20 cellular contexts compared by ENCODE assay signal in the genomic region with DNA sequence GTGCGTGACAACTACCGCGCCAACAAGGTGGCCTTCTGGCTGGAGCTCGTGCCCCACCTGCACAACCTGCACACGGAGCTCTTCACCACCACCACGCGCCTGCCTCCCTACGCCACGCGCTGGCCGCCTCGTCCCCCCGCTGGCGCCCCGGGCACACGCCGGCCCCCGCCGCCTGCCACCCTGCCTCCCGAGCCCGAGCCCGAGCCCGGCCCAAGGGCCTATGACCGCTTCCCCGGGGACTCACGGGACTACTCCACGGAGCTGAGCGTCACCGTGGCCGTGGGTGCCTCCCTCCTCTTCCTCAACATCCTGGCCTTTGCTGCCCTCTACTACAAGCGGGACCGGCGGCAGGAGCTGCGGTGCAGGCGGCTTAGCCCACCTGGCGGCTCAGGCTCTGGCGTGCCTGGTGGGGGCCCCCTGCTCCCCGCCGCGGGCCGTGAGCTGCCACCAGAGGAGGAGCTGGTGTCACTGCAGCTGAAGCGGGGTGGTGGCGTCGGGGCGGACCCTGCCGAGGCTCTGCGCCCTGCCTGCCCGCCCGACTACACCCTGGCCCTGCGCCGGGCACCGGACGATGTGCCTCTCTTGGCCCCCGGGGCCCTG. TPM values are rescaled to one million over a fixed set of nuclear protein-coding genes. Genes with fewer than 3 reads are reported as not detected.
DNase-seq lines count a peak whose midpoint lies in the region; ATAC-seq, FAIRE-seq and TF ChIP-seq lines count a peak whose summit lies in the region.
"Had no signal": no experiment of that assay in that cellular context is flagged by ENCODE, and none has a peak within 500 bp of the region (broad histone marks: within the 10 kb centered on the region; RNA-seq: fewer than 3 reads in every experiment).

No MANE protein-coding gene starts in this region.

- no peak overlapping the region for H4K5ac ChIP-seq in H1 (ENCODE audit: insufficient read length, low read depth, low read length)

- no peaks in the 10 kb centered on the region for H3K36me3 ChIP-seq in breast epithelium
- no peaks in the 10 kb centered on the region for H3K36me3 ChIP-seq in GM23338 (ENCODE audit: insufficient read depth)
- H3K36me3 ChIP-seq in H1 (ENCODE audit: control insufficient read depth in 2 of 4, insufficient read depth in 4 of 4, low read length in 3 of 4): peaks cover 0 to 25% (median 9%) of the 10 kb centered on the region in 4 experiments; a peak in 6 of 8 replicates

- H2BK12ac ChIP-seq in H1 (ENCODE audit: low read depth, low read length): no peak overlapping the region

- no peaks in the 10 kb centered on the region; the same call in 1 of the 2 replicates for H4K20me1 ChIP-seq in GM23338 (replicated peaks; ENCODE audit: insufficient read depth)
- H4K20me1 ChIP-seq in H1 (replicated peaks in 1 of 2; ENCODE audit: control insufficient read depth in 1 of 2, insufficient read depth in 2 of 2, low read length in 2 of 2): peaks cover 2 to 5% of the 10 kb centered on the region in 2 experiments

- H3K4me1 Mint-ChIP-seq in MCF 10A (ENCODE audit: insufficient read depth, unreplicated experiment) (peaks cover 5% of the 10 kb centered on the region), GM23338 (peaks cover 39% of the 10 kb centered on the region)
- H3K4me1 Mint-ChIP-seq in stimulated activated memory B cell treated with anti-CD40 and anti-IgM and Interleukin-4, amounts not matched to agents 10 μg/mL and 1 μg/mL and 100 μg/mL, for 72 hours: no peaks in the 10 kb centered on the region
- no peaks in the 10 kb centered on the region for H3K4me1 Mint-ChIP-seq in activated CD4-positive, alpha-beta memory T cell treated with anti-CD3 and anti-CD28 coated beads for 36 hours (ENCODE audit: low read depth)

- H3K56ac ChIP-seq in H1 (replicated peaks; ENCODE audit: insufficient read length, low read depth, low read length): no peak overlapping the region

- H3K27ac Mint-ChIP-seq in MCF 10A (ENCODE audit: low read depth, unreplicated experiment): peak overlapping the region; percentile 17
- H3K27ac Mint-ChIP-seq in GM23338: no peak overlapping the region
- no peak overlapping the region for H3K27ac Mint-ChIP-seq in stimulated activated memory B cell treated with anti-CD40 and anti-IgM and Interleukin-4, amounts not matched to agents 10 μg/mL and 1 μg/mL and 100 μg/mL, for 72 hours
- no peak overlapping the region for H3K27ac Mint-ChIP-seq in activated CD4-positive, alpha-beta memory T cell treated with anti-CD3 and anti-CD28 coated beads for 36 hours
- H3K27ac Mint-ChIP-seq: CD4-positive, alpha-beta T cell had no signal

- ATAC-seq in GM23338: peak; percentile 8; the same call in 2 of the 3 replicates
- ATAC-seq in stimulated activated memory B cell treated with anti-CD40 and anti-IgM and Interleukin-4, amounts not matched to agents 10 μg/mL and 1 μg/mL and 100 μg/mL, for 72 hours: peak; percentile 39

- no peak overlapping the region for H3K4me2 ChIP-seq in GM23338
- no peak overlapping the region for H3K4me2 ChIP-seq in H1 (ENCODE audit: insufficient read depth in 1 of 2, low read depth in 2 of 2, low read length in 2 of 2)
- H3K4me2 ChIP-seq: A549 had no signal

- no peak overlapping the region for H2AK5ac ChIP-seq in H1 (ENCODE audit: low read depth, low read length)

- H2AFZ ChIP-seq in GM23338 (no peak overlapping the region), H1 (ENCODE audit: low read length) (no peak overlapping the region)

- H2BK120ac ChIP-seq in H1 (replicated peaks; ENCODE audit: low read depth, low read length): no peak overlapping the region

- H3K23me2 ChIP-seq in H1 (ENCODE audit: low read depth, low read length): peaks cover 2% of the 10 kb centered on the region; the same call in 1 of the 2 replicates

- H3K27me3 Mint-ChIP-seq in MCF 10A (ENCODE audit: insufficient read depth, unreplicated experiment) (no peaks in the 10 kb centered on the region), GM23338 (ENCODE audit: insufficient read depth, low read depth, poor library complexity) (peaks cover 11% of the 10 kb centered on the region)
- H3K27me3 Mint-ChIP-seq in stimulated activated memory B cell treated with anti-CD40 and anti-IgM and Interleukin-4, amounts not matched to agents 10 μg/mL and 1 μg/mL and 100 μg/mL, for 72 hours: peaks cover 18% of the 10 kb centered on the region
- H3K27me3 Mint-ChIP-seq in activated CD4-positive, alpha-beta memory T cell treated with anti-CD3 and anti-CD28 coated beads for 36 hours: no peaks in the 10 kb centered on the region
- H3K27me3 Mint-ChIP-seq: CD4-positive, alpha-beta T cell had no signal

- H3K4me1 ChIP-seq in breast epithelium (no peaks in the 10 kb centered on the region), GM23338 (ENCODE audit: insufficient read depth) (no peaks in the 10 kb centered on the region), H1 (replicated peaks in 1 of 4; ENCODE audit: control insufficient read depth in 3 of 4, insufficient read depth in 4 of 4, low read length in 3 of 4) (peaks cover 0 to 15% (median 6%) of the 10 kb centered on the region in 4 experiments; a peak in 5 of 7 replicates)
- H3K4me1 ChIP-seq: Caco-2 had no signal

- H3K18ac ChIP-seq in H1 (ENCODE audit: extremely low read depth, low read length): no peak overlapping the region

- H3K4me3 Mint-ChIP-seq in MCF 10A (ENCODE audit: unreplicated experiment) (no peak overlapping the region), GM23338 (no peak overlapping the region)
- no peak overlapping the region for H3K4me3 Mint-ChIP-seq in stimulated activated memory B cell treated with anti-CD40 and anti-IgM and Interleukin-4, amounts not matched to agents 10 μg/mL and 1 μg/mL and 100 μg/mL, for 72 hours
- no peak overlapping the region for H3K4me3 Mint-ChIP-seq in activated CD4-positive, alpha-beta memory T cell treated with anti-CD3 and anti-CD28 coated beads for 36 hours
- H3K4me3 Mint-ChIP-seq: CD4-positive, alpha-beta T cell; H9 had no signal

- no TSS peak for BruUV-seq in MCF 10A (replicated peaks; lab: Mats Ljungman, UMichigan)

- no peak for DNase-seq in MCF 10A (ENCODE audit: unreplicated experiment)
- no peak for DNase-seq in breast epithelium (ENCODE audit: low spot score in 2 of 2)
- DNase-seq in GM23338 (ENCODE audit: low spot score): no peak
- no peak for DNase-seq in H1 (ENCODE audit: low read depth in 1 of 2, low spot score in 2 of 2)
- no peak for DNase-seq in NCI-H1694 treated with DMSO at 0.1 percent for 48 hours (lab: John Stamatoyannopoulos, UW)
- DNase-seq in activated CD4-positive, alpha-beta memory T cell treated with anti-CD3 and anti-CD28 coated beads for 36 hours: no peak
- DNase-seq: AML-193; Caco-2; CD4-positive, alpha-beta T cell; GDM1; GOT3; H9 had no signal

- H2BK15ac ChIP-seq in H1 (ENCODE audit: low read length): no peak overlapping the region

- H3F3A ChIP-seq in GM23338 (replicated peaks; ENCODE audit: low read depth): no peaks in the 10 kb centered on the region

- no peak for FAIRE-seq in H1 (lab: Jason Lieb, UNC)
- FAIRE-seq: A549, D721Med, GM12892, HTR-8/SVneo had no signal

- H3K23ac ChIP-seq in H1 (ENCODE audit: insufficient read length): no peak overlapping the region

- no peak overlapping the region for H3K27ac ChIP-seq in breast epithelium
- no peak overlapping the region for H3K27ac ChIP-seq in GM23338 (ENCODE audit: low read depth)
- no peak overlapping the region for H3K27ac ChIP-seq in H1 (ENCODE audit: low read depth, low read length)
- H3K27ac ChIP-seq: 22Rv1, A549, C4-2B had no signal

- no peaks in the 10 kb centered on the region for H3K9me3 Mint-ChIP-seq in MCF 10A (ENCODE audit: unreplicated experiment)
- no peaks in the 10 kb centered on the region for H3K9me3 Mint-ChIP-seq in GM23338
- H3K9me3 Mint-ChIP-seq in stimulated activated memory B cell treated with anti-CD40 and anti-IgM and Interleukin-4, amounts not matched to agents 10 μg/mL and 1 μg/mL and 100 μg/mL, for 72 hours: no peaks in the 10 kb centered on the region
- no peaks in the 10 kb centered on the region for H3K9me3 Mint-ChIP-seq in activated CD4-positive, alpha-beta memory T cell treated with anti-CD3 and anti-CD28 coated beads for 36 hours
- H3K9me3 Mint-ChIP-seq: CD4-positive, alpha-beta T cell; H9 had no signal

- H3K14ac ChIP-seq in H1 (ENCODE audit: insufficient read length): no peak overlapping the region

- H2BK5ac ChIP-seq in H1 (ENCODE audit: low read depth, low read length): no peak overlapping the region

- TF ChIP-seq POLR2A in breast epithelium (IDR thresholded peaks at IDR 0.05) (no peak), H1 (IDR thresholded peaks at IDR 0.05; ENCODE audit: control extremely low read depth in 1 of 2, low read depth in 2 of 2, low read length in 2 of 2) (no peak)

- POLR2A ChIA-PET in MCF 10A (lab: Yijun Ruan, JAX) (no interaction called here), H1 (lab: Charles Lee; ENCODE audit: partially characterized antibody) (interaction anchor here (1.1 to 2.8 kb wide), 6 partner anchors 8 to 133 kb away, joined by 3 to 14 read pairs (median 4); partner anchors contain the start of genes NLGN2, SPEM2 and TMEM102)
- POLR2A ChIA-PET in activated CD4-positive, alpha-beta memory T cell treated with anti-CD3 and anti-CD28 coated beads for 36 hours (lab: Charles Lee): no interaction called here

- H3K9ac ChIP-seq in H1 (replicated peaks in 1 of 4; ENCODE audit: extremely low read depth in 1 of 4, low read depth in 3 of 4, low read length in 3 of 4): no peak overlapping the region

- TF ChIP-seq EP300 in H1 (IDR thresholded peaks at IDR 0.05; ENCODE audit: borderline replicate concordance in 1 of 2, low read depth in 2 of 2, low read length in 2 of 2): no peak

- CTCF ChIA-PET in MCF 10A (lab: Yijun Ruan, JAX): no interaction called here
- CTCF ChIA-PET in H1 (lab: Charles Lee; ENCODE audit: partially characterized antibody): interaction anchor here (1.0 to 1.4 kb wide), 2 partner anchors 38 to 144 kb away, joined by 3 to 5 read pairs; partner anchors contain the start of gene SENP3
- CTCF ChIA-PET in activated CD4-positive, alpha-beta memory T cell treated with anti-CD3 and anti-CD28 coated beads for 36 hours (lab: Charles Lee): interaction anchor here (0.8 kb wide), 1 partner anchor 121 kb away, joined by 3 read pairs; no protein-coding TSS in a partner anchor

- H3K79me1 ChIP-seq in H1 (ENCODE audit: low read depth, low read length): no peaks in the 10 kb centered on the region

- H3K9me3 ChIP-seq in breast epithelium (no peaks in the 10 kb centered on the region), H1 (ENCODE audit: insufficient read depth in 2 of 2, low read depth in 1 of 2, low read length in 1 of 2) (no peaks in the 10 kb centered on the region)
- H3K9me3 ChIP-seq: A549, Caco-2 had no signal

- H3K4me3 ChIP-seq in breast epithelium (no peak overlapping the region), GM23338 (no peak overlapping the region), H1 (ENCODE audit: extremely low read depth in 1 of 4, insufficient read depth in 2 of 4, low read depth in 3 of 4, low read length in 4 of 4) (no peak overlapping the region)
- H3K4me3 ChIP-seq: A549 had no signal

- no peaks in the 10 kb centered on the region for H3K9me2 ChIP-seq in GM23338 (ENCODE audit: insufficient read depth)

- H3K79me2 ChIP-seq in GM23338 (replicated peaks; ENCODE audit: insufficient read depth): no peaks in the 10 kb centered on the region
- no peaks in the 10 kb centered on the region for H3K79me2 ChIP-seq in H1 (ENCODE audit: control insufficient read depth in 1 of 2, insufficient read depth in 2 of 2, low read length in 2 of 2)

- H3K4ac ChIP-seq in H1 (replicated peaks; ENCODE audit: insufficient read length, low read depth, low read length): no peak overlapping the region

- H3K27me3 ChIP-seq in breast epithelium (no peaks in the 10 kb centered on the region), GM23338 (ENCODE audit: insufficient read depth) (no peaks in the 10 kb centered on the region), H1 (replicated peaks in 1 of 4; ENCODE audit: control insufficient read depth in 3 of 4, extremely low read depth in 1 of 4, insufficient read depth in 3 of 4, low read length in 3 of 4) (no peaks in the 10 kb centered on the region)

- H3K36me3 Mint-ChIP-seq in MCF 10A (ENCODE audit: insufficient read depth, unreplicated experiment) (no peaks in the 10 kb centered on the region), GM23338 (ENCODE audit: low read depth) (peaks cover 17% of the 10 kb centered on the region)
- H3K36me3 Mint-ChIP-seq in stimulated activated memory B cell treated with anti-CD40 and anti-IgM and Interleukin-4, amounts not matched to agents 10 μg/mL and 1 μg/mL and 100 μg/mL, for 72 hours: no peaks in the 10 kb centered on the region
- H3K36me3 Mint-ChIP-seq in activated CD4-positive, alpha-beta memory T cell treated with anti-CD3 and anti-CD28 coated beads for 36 hours: no peaks in the 10 kb centered on the region

- TF ChIP-seq CTCF in MCF 10A (IDR thresholded peaks at IDR 0.05; ENCODE audit: unreplicated experiment) (no peak), breast epithelium (IDR thresholded peaks at IDR 0.05) (no peak), GM23338 (conservative IDR thresholded peaks at IDR 0.05; ENCODE audit: low read depth in 2 of 2) (0 out of 4 replicates have a peak, but pooled peaks of 1 of the 2 experiments have one; percentile 4), H1 (IDR thresholded peaks at IDR 0.05; ENCODE audit: control extremely low read depth in 1 of 3, insufficient read depth in 1 of 3, low read depth in 1 of 3, low read length in 3 of 3) (no peak)

- TF ChIP-seq RAD21 in H1 (IDR thresholded peaks at IDR 0.05 in 1 of 2, conservative IDR thresholded peaks at IDR 0.05 in 1 of 2; ENCODE audit: low read depth in 2 of 2, low read length in 2 of 2): no peak

- H2BK20ac ChIP-seq in H1 (ENCODE audit: low read length): no peak overlapping the region

- H4K8ac ChIP-seq in H1 (ENCODE audit: extremely low read depth, insufficient read depth, low read length): peak overlapping the region; percentile 60; the same call in 1 of the 2 replicates

- intact Hi-C loops in MCF 10A (cut with micrococcal nuclease): no loop called here
- intact Hi-C loops in breast epithelium (cut with DNase I; ENCODE audit: low total_unique reads): no loop called here
- intact Hi-C loops in activated CD4-positive, alpha-beta memory T cell treated with anti-CD3 and anti-CD28 coated beads for 36 hours (cut with micrococcal nuclease): no loop called here

- no peak overlapping the region for H4K91ac ChIP-seq in H1 (replicated peaks; ENCODE audit: insufficient read length, low read length)

- WGBS in H1 (ENCODE audit: extremely low coverage in 1 of 2, insufficient coverage in 1 of 2, insufficient read length in 1 of 2, insufficient replicate concordance in 2 of 2, low coverage in 1 of 2, low lambda C conversion rate in 2 of 2, missing lambda C conversion rate in 1 of 2), 2 experiments: 93% methylated on average over 34 of the region's 54 CpGs; no CpG with 5 or more reads in 1 of the 2 experiments

RNA-seq across cellular contexts. Expression of gene SPEM1, which starts 3.0 kb away (rescaled TPM):
- total RNA-seq in MCF 10A (2022) (not detected in 2 replicates), breast epithelium (not detected)
- not detected in 2 replicates for total RNA-seq in GM23338 (2014; rRNA removed; shearing (Covaris generic))
- polyA plus RNA-seq in GM23338 (2016; fragmentation: Nextera tagmentation; extraction: Ambion mirVana) (not detected in 2 replicates), H1 (2011; rRNA removed) (0.09 TPM in 1 of 2 replicates, not detected in the other)
- not detected in 2 replicates for total RNA-seq in H1 (2021; fragmentation: NEBNext Ultra II Directional; extraction: Animal tissue kit (Norgen Biotek cat#: 25700))
- not detected for polyA plus RNA-seq in H1 (2011; cell fraction: cytosol; rRNA removed)
- polyA plus RNA-seq in H1 (2011; cell fraction: nucleus; rRNA removed): 0.90 TPM
- 0.27 TPM in 1 of 4 replicates, not detected in the others for polyA plus RNA-seq in H1 (2012, experiment 1 of 2)
- polyA plus RNA-seq in H1 (2012, experiment 2 of 2): not detected
- polyA plus RNA-seq in H1 (2013, experiment 1 of 2): 0.06 TPM
- 0.06 TPM for polyA plus RNA-seq in H1 (2013, experiment 2 of 2)
- not detected in 2 replicates for polyA minus RNA-seq in H1 (2011; rRNA and poly(A)+ RNA removed)
- polyA minus RNA-seq in H1 (2011; cell fraction: cytosol; rRNA and poly(A)+ RNA removed): not detected
- polyA minus RNA-seq in H1 (2011; cell fraction: nucleus; rRNA and poly(A)+ RNA removed): not detected
- not detected for total RNA-seq in activated CD4-positive, alpha-beta memory T cell treated with anti-CD3 and anti-CD28 coated beads for 36 hours
- total RNA-seq: CD4-positive, alpha-beta T cell had no signal
- polyA plus RNA-seq: BJ had no signal

RNA-seq across cellular contexts. Expression of gene SPEM2, which starts 8.3 kb away (rescaled TPM):
- total RNA-seq in MCF 10A (2022): not detected in 2 replicates
- total RNA-seq in breast epithelium: not detected
- not detected in 2 replicates for total RNA-seq in GM23338 (2014; rRNA removed; shearing (Covaris generic))
- not detected in 2 replicates for polyA plus RNA-seq in GM23338 (2016; fragmentation: Nextera tagmentation; extraction: Ambion mirVana)
- not detected in 2 replicates for total RNA-seq in H1 (2021; fragmentation: NEBNext Ultra II Directional; extraction: Animal tissue kit (Norgen Biotek cat#: 25700))
- polyA plus RNA-seq in H1 (2011; rRNA removed): 0.03 and 0.17 TPM in 2 replicates
- 0.08 TPM for polyA plus RNA-seq in H1 (2011; cell fraction: cytosol; rRNA removed)
- 0.50 TPM for polyA plus RNA-seq in H1 (2011; cell fraction: nucleus; rRNA removed)
- 0.22 TPM in 1 of 4 replicates, not detected in the others for polyA plus RNA-seq in H1 (2012, experiment 1 of 2)
- polyA plus RNA-seq in H1 (2012, experiment 2 of 2): not detected
- 0.02 TPM for polyA plus RNA-seq in H1 (2013, experiment 1 of 2)
- polyA plus RNA-seq in H1 (2013, experiment 2 of 2): 0.07 TPM
- not detected in 2 replicates for polyA minus RNA-seq in H1 (2011; rRNA and poly(A)+ RNA removed)
- not detected for polyA minus RNA-seq in H1 (2011; cell fraction: cytosol; rRNA and poly(A)+ RNA removed)
- not detected for polyA minus RNA-seq in H1 (2011; cell fraction: nucleus; rRNA and poly(A)+ RNA removed)
- total RNA-seq in activated CD4-positive, alpha-beta memory T cell treated with anti-CD3 and anti-CD28 coated beads for 36 hours: not detected
- total RNA-seq: Caco-2; CD4-positive, alpha-beta T cell; H9 had no signal
- polyA plus RNA-seq: A549, BJ had no signal

RNA-seq across cellular contexts. Expression of gene NLGN2, which starts 9.5 kb away (rescaled TPM):
- total RNA-seq in MCF 10A (2022) (6.7 and 9.0 TPM in 2 replicates), breast epithelium (10 to 100 TPM in 1 of 3 donors, 1 to 10 TPM in 2; 6.7 to 13.1 (median 8.3) TPM)
- total RNA-seq in GM23338 (2014; rRNA removed; shearing (Covaris generic)): 26.8 and 38.7 TPM in 2 replicates
- polyA plus RNA-seq in GM23338 (2016; fragmentation: Nextera tagmentation; extraction: Ambion mirVana) (14.4 TPM in 2 replicates), H1 (2011; rRNA removed) (21.2 and 45.6 TPM in 2 replicates)
- 62.6 and 62.8 TPM in 2 replicates for total RNA-seq in H1 (2021; fragmentation: NEBNext Ultra II Directional; extraction: Animal tissue kit (Norgen Biotek cat#: 25700))
- 28.1 TPM for polyA plus RNA-seq in H1 (2011; cell fraction: cytosol; rRNA removed)
- 194 TPM for polyA plus RNA-seq in H1 (2011; cell fraction: nucleus; rRNA removed)
- 60.9 to 78.3 TPM (median 69.0 TPM) in 4 replicates for polyA plus RNA-seq in H1 (2012, experiment 1 of 2)
- 43.8 TPM for polyA plus RNA-seq in H1 (2012, experiment 2 of 2)
- 48.9 TPM for polyA plus RNA-seq in H1 (2013, experiment 1 of 2)
- polyA plus RNA-seq in H1 (2013, experiment 2 of 2): 47.1 TPM
- polyA minus RNA-seq in H1 (2011; rRNA and poly(A)+ RNA removed): 8.9 and 14.3 TPM in 2 replicates
- 18.4 TPM for polyA minus RNA-seq in H1 (2011; cell fraction: cytosol; rRNA and poly(A)+ RNA removed)
- polyA minus RNA-seq in H1 (2011; cell fraction: nucleus; rRNA and poly(A)+ RNA removed): 22.7 TPM
- total RNA-seq in activated CD4-positive, alpha-beta memory T cell treated with anti-CD3 and anti-CD28 coated beads for 36 hours: 1 to 10 TPM; 9.0 to 9.9 TPM

RNA-seq across cellular contexts. Expression of gene SPEM3, which starts 11.5 kb away (rescaled TPM):
- total RNA-seq in MCF 10A (2022) (not detected in 2 replicates), breast epithelium (not detected)
- not detected in 2 replicates for total RNA-seq in GM23338 (2014; rRNA removed; shearing (Covaris generic))
- polyA plus RNA-seq in GM23338 (2016; fragmentation: Nextera tagmentation; extraction: Ambion mirVana) (not detected in 2 replicates), H1 (2011; rRNA removed) (0.02 TPM in 1 of 2 replicates, not detected in the other)
- not detected in 2 replicates for total RNA-seq in H1 (2021; fragmentation: NEBNext Ultra II Directional; extraction: Animal tissue kit (Norgen Biotek cat#: 25700))
- polyA plus RNA-seq in H1 (2011; cell fraction: cytosol; rRNA removed): not detected
- 0.03 TPM for polyA plus RNA-seq in H1 (2011; cell fraction: nucleus; rRNA removed)
- 0.04 TPM in 2 of 4 replicates, not detected in the others for polyA plus RNA-seq in H1 (2012, experiment 1 of 2)
- polyA plus RNA-seq in H1 (2012, experiment 2 of 2): not detected
- polyA plus RNA-seq in H1 (2013, experiment 1 of 2): not detected
- polyA plus RNA-seq in H1 (2013, experiment 2 of 2): not detected
- polyA minus RNA-seq in H1 (2011; rRNA and poly(A)+ RNA removed): not detected in 2 replicates
- not detected for polyA minus RNA-seq in H1 (2011; cell fraction: cytosol; rRNA and poly(A)+ RNA removed)
- polyA minus RNA-seq in H1 (2011; cell fraction: nucleus; rRNA and poly(A)+ RNA removed): not detected
- not detected for total RNA-seq in activated CD4-positive, alpha-beta memory T cell treated with anti-CD3 and anti-CD28 coated beads for 36 hours
- total RNA-seq: Caco-2; CD4-positive, alpha-beta T cell; H9 had no signal
- polyA plus RNA-seq: A549, BJ had no signal

RNA-seq across cellular contexts. Expression of gene TMEM256, which starts 13.3 kb away (rescaled TPM):
- total RNA-seq in MCF 10A (2022): 35.2 and 42.9 TPM in 2 replicates
- 100 to 1,000 TPM in 1 of 3 donors, 10 to 100 TPM in 2; 77.6 to 113 (median 92.3) TPM for total RNA-seq in breast epithelium
- 127 and 138 TPM in 2 replicates for total RNA-seq in GM23338 (2014; rRNA removed; shearing (Covaris generic))
- polyA plus RNA-seq in GM23338 (2016; fragmentation: Nextera tagmentation; extraction: Ambion mirVana): 197 and 227 TPM in 2 replicates
- total RNA-seq in H1 (2021; fragmentation: NEBNext Ultra II Directional; extraction: Animal tissue kit (Norgen Biotek cat#: 25700)): 97.0 and 104 TPM in 2 replicates
- 350 and 405 TPM in 2 replicates for polyA plus RNA-seq in H1 (2011; rRNA removed)
- polyA plus RNA-seq in H1 (2011; cell fraction: cytosol; rRNA removed): 220 TPM
- polyA plus RNA-seq in H1 (2011; cell fraction: nucleus; rRNA removed): 276 TPM
- 111 to 176 TPM (median 170 TPM) in 4 replicates for polyA plus RNA-seq in H1 (2012, experiment 1 of 2)
- polyA plus RNA-seq in H1 (2012, experiment 2 of 2): 458 TPM
- polyA plus RNA-seq in H1 (2013, experiment 1 of 2): 212 TPM
- polyA plus RNA-seq in H1 (2013, experiment 2 of 2): 207 TPM
- polyA minus RNA-seq in H1 (2011; rRNA and poly(A)+ RNA removed): 34.3 and 40.5 TPM in 2 replicates
- 33.0 TPM for polyA minus RNA-seq in H1 (2011; cell fraction: cytosol; rRNA and poly(A)+ RNA removed)
- polyA minus RNA-seq in H1 (2011; cell fraction: nucleus; rRNA and poly(A)+ RNA removed): 34.0 TPM
- 10 to 100 TPM; 87.0 to 88.5 TPM for total RNA-seq in activated CD4-positive, alpha-beta memory T cell treated with anti-CD3 and anti-CD28 coated beads for 36 hours
